In the genomic region with DNA sequence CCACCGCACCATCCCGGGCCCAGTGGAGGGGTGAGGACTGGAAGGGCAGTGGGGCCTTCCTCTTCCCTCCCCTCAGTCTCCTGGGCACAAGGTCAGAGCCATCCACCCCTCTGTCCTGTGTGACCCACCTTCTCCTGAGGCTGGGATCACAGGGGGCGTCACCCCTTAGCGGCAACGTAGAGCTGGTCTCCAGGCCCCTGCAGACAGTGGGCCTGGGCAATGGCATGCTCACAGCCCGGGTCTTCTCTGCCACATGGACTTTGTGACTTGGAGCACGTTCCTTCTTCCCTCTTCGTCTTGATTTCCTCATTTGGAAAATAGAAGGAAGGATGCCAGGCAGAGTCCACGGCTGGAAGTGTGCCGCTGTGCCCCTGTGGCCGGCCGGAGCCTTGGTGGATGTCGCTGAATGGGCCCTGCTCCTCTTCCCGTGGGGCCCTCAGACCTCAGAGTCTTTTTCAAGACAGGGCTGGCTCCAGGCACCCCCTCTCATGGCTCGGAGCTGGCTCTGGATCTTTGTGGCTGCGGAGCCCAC, we compare ENCODE assay signal across 1 cellular context.
A peak's percentile ranks its signal among the peaks of the same experiment; 100 is the strongest.
TF ChIP-seq lines count a peak whose summit lies in the region.

No MANE protein-coding gene starts in this region.

TF ChIP-seq in HepG2, 621 proteins besides CTCF, POLR2A, EP300 and RAD21:
- TF ChIP-seq HNF1B (CRISPR knock-in tag; IDR thresholded peaks at IDR 0.05), result 0 out of 2 replicates have a peak, but pooled peaks have one; percentile 7
- peak; percentile 17 for TF ChIP-seq AGO2 (optimal IDR thresholded peaks at IDR 0.05; ENCODE audit: low read depth, low read length)
- TF ChIP-seq, protein P1, sequence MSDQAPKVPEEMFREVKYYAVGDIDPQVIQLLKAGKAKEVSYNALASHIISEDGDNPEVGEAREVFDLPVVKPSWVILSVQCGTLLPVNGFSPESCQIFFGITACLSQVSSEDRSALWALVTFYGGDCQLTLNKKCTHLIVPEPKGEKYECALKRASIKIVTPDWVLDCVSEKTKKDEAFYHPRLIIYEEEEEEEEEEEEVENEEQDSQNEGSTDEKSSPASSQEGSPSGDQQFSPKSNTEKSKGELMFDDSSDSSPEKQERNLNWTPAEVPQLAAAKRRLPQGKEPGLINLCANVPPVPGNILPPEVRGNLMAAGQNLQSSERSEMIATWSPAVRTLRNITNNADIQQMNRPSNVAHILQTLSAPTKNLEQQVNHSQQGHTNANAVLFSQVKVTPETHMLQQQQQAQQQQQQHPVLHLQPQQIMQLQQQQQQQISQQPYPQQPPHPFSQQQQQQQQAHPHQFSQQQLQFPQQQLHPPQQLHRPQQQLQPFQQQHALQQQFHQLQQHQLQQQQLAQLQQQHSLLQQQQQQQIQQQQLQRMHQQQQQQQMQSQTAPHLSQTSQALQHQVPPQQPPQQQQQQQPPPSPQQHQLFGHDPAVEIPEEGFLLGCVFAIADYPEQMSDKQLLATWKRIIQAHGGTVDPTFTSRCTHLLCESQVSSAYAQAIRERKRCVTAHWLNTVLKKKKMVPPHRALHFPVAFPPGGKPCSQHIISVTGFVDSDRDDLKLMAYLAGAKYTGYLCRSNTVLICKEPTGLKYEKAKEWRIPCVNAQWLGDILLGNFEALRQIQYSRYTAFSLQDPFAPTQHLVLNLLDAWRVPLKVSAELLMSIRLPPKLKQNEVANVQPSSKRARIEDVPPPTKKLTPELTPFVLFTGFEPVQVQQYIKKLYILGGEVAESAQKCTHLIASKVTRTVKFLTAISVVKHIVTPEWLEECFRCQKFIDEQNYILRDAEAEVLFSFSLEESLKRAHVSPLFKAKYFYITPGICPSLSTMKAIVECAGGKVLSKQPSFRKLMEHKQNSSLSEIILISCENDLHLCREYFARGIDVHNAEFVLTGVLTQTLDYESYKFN (CRISPR knock-in tag; conservative IDR thresholded peaks at IDR 0.05), result peak; percentile 34
- TF ChIP-seq RFX1 (IDR thresholded peaks at IDR 0.05), result no peak
- TF ChIP-seq, protein P2, sequence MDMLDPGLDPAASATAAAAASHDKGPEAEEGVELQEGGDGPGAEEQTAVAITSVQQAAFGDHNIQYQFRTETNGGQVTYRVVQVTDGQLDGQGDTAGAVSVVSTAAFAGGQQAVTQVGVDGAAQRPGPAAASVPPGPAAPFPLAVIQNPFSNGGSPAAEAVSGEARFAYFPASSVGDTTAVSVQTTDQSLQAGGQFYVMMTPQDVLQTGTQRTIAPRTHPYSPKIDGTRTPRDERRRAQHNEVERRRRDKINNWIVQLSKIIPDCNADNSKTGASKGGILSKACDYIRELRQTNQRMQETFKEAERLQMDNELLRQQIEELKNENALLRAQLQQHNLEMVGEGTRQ (IDR thresholded peaks at IDR 0.05; ENCODE audit: low read depth, low read length), result no peak
- TF ChIP-seq, protein P2 (CRISPR knock-in tag; IDR thresholded peaks at IDR 0.05; ENCODE audit: borderline replicate concordance), result 0 out of 2 replicates have a peak, but pooled peaks have one; percentile 12
- TF ChIP-seq ZNF563 (CRISPR knock-in tag; IDR thresholded peaks at IDR 0.05), result peak; percentile 49; the same call in 1 of the 2 replicates
- TF ChIP-seq SP4 (CRISPR knock-in tag; IDR thresholded peaks at IDR 0.05), result peak; percentile 6; the same call in 1 of the 2 replicates
- TF ChIP-seq TBP (CRISPR knock-in tag; IDR thresholded peaks at IDR 0.05), result no peak
- TF ChIP-seq KDM5B (CRISPR knock-in tag; IDR thresholded peaks at IDR 0.05; ENCODE audit: borderline replicate concordance), result 0 out of 2 replicates have a peak, but pooled peaks have one; percentile 18
- peak; percentile 51; the same call in 1 of the 2 replicates for TF ChIP-seq ZNF891 (CRISPR knock-in tag; IDR thresholded peaks at IDR 0.05)
- TF ChIP-seq ZNF687 (CRISPR knock-in tag; IDR thresholded peaks at IDR 0.05), result peak; percentile 6; the same call in 1 of the 2 replicates
- no peak for TF ChIP-seq PRMT3 (CRISPR knock-in tag; IDR thresholded peaks at IDR 0.05; ENCODE audit: borderline replicate concordance, low read depth)
- TF ChIP-seq PCBP1 (IDR thresholded peaks at IDR 0.05; ENCODE audit: borderline replicate concordance, low read depth, low read length), result 0 out of 2 replicates have a peak, but pooled peaks have one; percentile 6
- TF ChIP-seq ZFP62 (CRISPR knock-in tag; IDR thresholded peaks at IDR 0.05), result no peak
- TF ChIP-seq, protein P3, sequence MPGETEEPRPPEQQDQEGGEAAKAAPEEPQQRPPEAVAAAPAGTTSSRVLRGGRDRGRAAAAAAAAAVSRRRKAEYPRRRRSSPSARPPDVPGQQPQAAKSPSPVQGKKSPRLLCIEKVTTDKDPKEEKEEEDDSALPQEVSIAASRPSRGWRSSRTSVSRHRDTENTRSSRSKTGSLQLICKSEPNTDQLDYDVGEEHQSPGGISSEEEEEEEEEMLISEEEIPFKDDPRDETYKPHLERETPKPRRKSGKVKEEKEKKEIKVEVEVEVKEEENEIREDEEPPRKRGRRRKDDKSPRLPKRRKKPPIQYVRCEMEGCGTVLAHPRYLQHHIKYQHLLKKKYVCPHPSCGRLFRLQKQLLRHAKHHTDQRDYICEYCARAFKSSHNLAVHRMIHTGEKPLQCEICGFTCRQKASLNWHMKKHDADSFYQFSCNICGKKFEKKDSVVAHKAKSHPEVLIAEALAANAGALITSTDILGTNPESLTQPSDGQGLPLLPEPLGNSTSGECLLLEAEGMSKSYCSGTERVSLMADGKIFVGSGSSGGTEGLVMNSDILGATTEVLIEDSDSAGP (CRISPR knock-in tag; IDR thresholded peaks at IDR 0.05; ENCODE audit: borderline replicate concordance), result 0 out of 2 replicates have a peak, but pooled peaks have one; percentile 6
- peak; percentile 77; the same call in 1 of the 2 replicates for TF ChIP-seq MTERF4 (CRISPR knock-in tag; IDR thresholded peaks at IDR 0.05)
- TF ChIP-seq ZNF235 (CRISPR knock-in tag; IDR thresholded peaks at IDR 0.05; ENCODE audit: borderline replicate concordance), result 0 out of 2 replicates have a peak, but pooled peaks have one; percentile 39
- no peak for TF ChIP-seq MAF1 (CRISPR knock-in tag; IDR thresholded peaks at IDR 0.05; ENCODE audit: borderline replicate concordance)
- peak; percentile 9; the same call in 1 of the 2 replicates for TF ChIP-seq NCOR1 (IDR thresholded peaks at IDR 0.05; ENCODE audit: borderline replicate concordance, low read length)
- TF ChIP-seq GLI4 (CRISPR knock-in tag; IDR thresholded peaks at IDR 0.05; ENCODE audit: borderline replicate concordance), result 0 out of 2 replicates have a peak, but pooled peaks have one; percentile 9
